21 cellular contexts compared by ENCODE assay signal in the genomic region with DNA sequence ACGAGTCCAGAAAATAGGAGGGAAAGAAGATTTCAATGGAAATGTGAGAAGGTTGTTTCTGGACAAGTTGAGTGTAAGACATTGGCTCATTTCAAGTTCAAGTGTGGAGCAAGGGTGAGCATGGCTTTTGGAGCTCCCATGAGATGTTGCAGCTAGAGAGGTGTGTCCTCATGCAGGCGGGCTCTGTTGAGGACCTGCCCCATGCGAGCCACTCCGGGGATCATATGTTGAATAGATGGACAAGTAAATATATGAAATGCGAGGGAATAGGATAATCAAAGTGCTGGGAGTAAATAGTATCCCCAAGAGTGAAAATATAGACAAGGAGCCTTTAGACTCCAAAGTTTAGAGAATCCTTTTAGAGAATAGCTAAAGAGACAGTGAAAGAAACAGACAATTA.
DNase-seq lines count a peak whose midpoint lies in the region; ATAC-seq, FAIRE-seq and TF ChIP-seq lines count a peak whose summit lies in the region.
"Had no signal": no experiment of that assay in that cellular context is flagged by ENCODE, and none has a peak within 500 bp of the region (broad histone marks: within the 10 kb centered on the region; RNA-seq: fewer than 3 reads in every experiment).

No MANE protein-coding gene starts in this region.

- no peaks in the 10 kb centered on the region for H3K9me3 ChIP-seq in left ventricle myocardium inferior (replicated peaks)
- no peaks in the 10 kb centered on the region for H3K9me3 ChIP-seq in H1 (ENCODE audit: insufficient read depth in 2 of 2, low read depth in 1 of 2, low read length in 1 of 2)
- no peaks in the 10 kb centered on the region for H3K9me3 ChIP-seq in iPS-20b (ENCODE audit: insufficient read depth, low read depth, low read length)
- H3K9me3 ChIP-seq: A549, Caco-2 had no signal

- TF ChIP-seq POLR2A in H1 (IDR thresholded peaks at IDR 0.05; ENCODE audit: control extremely low read depth in 1 of 2, low read depth in 2 of 2, low read length in 2 of 2): no peak

- H3K9ac ChIP-seq in H1 (replicated peaks in 1 of 4; ENCODE audit: extremely low read depth in 1 of 4, low read depth in 3 of 4, low read length in 3 of 4) (no peak overlapping the region; a peak in 2 of 7 replicates), iPS-20b (ENCODE audit: low read depth, low read length) (peak overlapping the region; percentile 79)

- peak overlapping the region; percentile 50 to 71 for H3K4me2 ChIP-seq in H1 (ENCODE audit: insufficient read depth in 1 of 2, low read depth in 2 of 2, low read length in 2 of 2)
- H3K4me2 ChIP-seq: A549 had no signal

- no peaks in the 10 kb centered on the region for H3K23me2 ChIP-seq in H1 (ENCODE audit: low read depth, low read length)

- no peaks in the 10 kb centered on the region for H3K79me1 ChIP-seq in H1 (ENCODE audit: low read depth, low read length)

- H3K27me3 ChIP-seq in left ventricle myocardium inferior (ENCODE audit: low read depth) (no peaks in the 10 kb centered on the region), H1 (replicated peaks in 1 of 4; ENCODE audit: control insufficient read depth in 3 of 4, extremely low read depth in 1 of 4, insufficient read depth in 3 of 4, low read length in 3 of 4) (no peaks in the 10 kb centered on the region), iPS-20b (ENCODE audit: insufficient read depth, low read length) (no peaks in the 10 kb centered on the region)

- no peak overlapping the region for H3K27ac ChIP-seq in left ventricle myocardium inferior (replicated peaks)
- H3K27ac ChIP-seq in H1 (ENCODE audit: low read depth, low read length): peak overlapping the region; percentile 83; the same call in 1 of the 2 replicates
- peak overlapping the region; percentile 97 for H3K27ac ChIP-seq in iPS-20b (ENCODE audit: low read length)
- H3K27ac ChIP-seq: 22Rv1, A549, C4-2B, HL-60 had no signal

- no peak overlapping the region for H3K23ac ChIP-seq in H1 (ENCODE audit: insufficient read length)

- H4K91ac ChIP-seq in H1 (replicated peaks; ENCODE audit: insufficient read length, low read length): peak overlapping the region; percentile 96

- intact Hi-C loops in Right ventricle myocardium inferior (cut with DNase I) (no loop called here), left ventricle myocardium inferior (cut with micrococcal nuclease) (no loop called here)

- H2AFZ ChIP-seq in H1 (ENCODE audit: low read length): no peak overlapping the region

- H2BK15ac ChIP-seq in H1 (ENCODE audit: low read length): no peak overlapping the region

- no peaks in the 10 kb centered on the region for H4K20me1 ChIP-seq in H1 (replicated peaks in 1 of 2; ENCODE audit: control insufficient read depth in 1 of 2, insufficient read depth in 2 of 2, low read length in 2 of 2)

- peak overlapping the region; percentile 97 for H2BK12ac ChIP-seq in H1 (ENCODE audit: low read depth, low read length)

- H3K56ac ChIP-seq in H1 (replicated peaks; ENCODE audit: insufficient read length, low read depth, low read length): no peak overlapping the region

- peak overlapping the region; percentile 99 for H2BK120ac ChIP-seq in H1 (replicated peaks; ENCODE audit: low read depth, low read length)

- peak overlapping the region; percentile 94 for H2BK5ac ChIP-seq in H1 (ENCODE audit: low read depth, low read length)

- H4K8ac ChIP-seq in H1 (ENCODE audit: extremely low read depth, insufficient read depth, low read length): no peak overlapping the region

- peak; percentile 65 for DNase-seq in Right ventricle myocardium inferior (ENCODE audit: missing footprints)
- no peak for DNase-seq in left ventricle myocardium inferior
- no peak for DNase-seq in H1 (ENCODE audit: low read depth in 1 of 2, low spot score in 2 of 2)
- no peak for DNase-seq in foreskin fibroblast
- DNase-seq in anterior cingulate cortex (lab: John Stamatoyannopoulos, UW): no peak
- no peak for DNase-seq in GM03348 (ENCODE audit: low spot score)
- DNase-seq: AML-193; Caco-2; CD4-positive, alpha-beta T cell; HCEC 1CT; KBM-7 had no signal

- CTCF ChIA-PET in H1 (lab: Charles Lee; ENCODE audit: partially characterized antibody): interaction anchor here (1.0 to 1.7 kb wide), 2 partner anchors 15 to 63 kb away, joined by 3 to 5 read pairs; no protein-coding TSS in a partner anchor

- TF ChIP-seq CTCF in left ventricle myocardium inferior (IDR thresholded peaks at IDR 0.05; ENCODE audit: borderline replicate concordance) (no peak), H1 (IDR thresholded peaks at IDR 0.05; ENCODE audit: control extremely low read depth in 1 of 3, insufficient read depth in 1 of 3, low read depth in 1 of 3, low read length in 3 of 3) (no peak), foreskin fibroblast (IDR thresholded peaks at IDR 0.05; ENCODE audit: low read depth, low read length) (no peak)

- peak overlapping the region; percentile 91 for H2AK5ac ChIP-seq in H1 (ENCODE audit: low read depth, low read length)

- peak overlapping the region; percentile 83 for H2BK20ac ChIP-seq in H1 (ENCODE audit: low read length)

- peak overlapping the region; percentile 50 for H3K14ac ChIP-seq in H1 (ENCODE audit: insufficient read length)

- H3K36me3 ChIP-seq in left ventricle myocardium inferior (no peaks in the 10 kb centered on the region), H1 (ENCODE audit: control insufficient read depth in 2 of 4, insufficient read depth in 4 of 4, low read length in 3 of 4) (no peaks in the 10 kb centered on the region), iPS-20b (ENCODE audit: insufficient read depth, low read depth, low read length) (no peaks in the 10 kb centered on the region)

- H3K4me1 ChIP-seq in left ventricle myocardium inferior: peaks cover 19% of the 10 kb centered on the region
- peaks cover 11 to 32% (median 20%) of the 10 kb centered on the region in 4 experiments for H3K4me1 ChIP-seq in H1 (replicated peaks in 1 of 4; ENCODE audit: control insufficient read depth in 3 of 4, insufficient read depth in 4 of 4, low read length in 3 of 4)
- peaks cover 36% of the 10 kb centered on the region for H3K4me1 ChIP-seq in iPS-20b (ENCODE audit: insufficient read depth, low read length)
- H3K4me1 ChIP-seq: A549 had no signal

- peak overlapping the region; percentile 75 for H4K5ac ChIP-seq in H1 (ENCODE audit: insufficient read length, low read depth, low read length)

- ATAC-seq in Right ventricle myocardium inferior: no peak
- ATAC-seq in HG03439 (IDR thresholded peaks at IDR 0.05; ENCODE audit: unreplicated experiment): no peak
- ATAC-seq: A549, HepG2 had no signal

- no peak for TF ChIP-seq EP300 in H1 (IDR thresholded peaks at IDR 0.05; ENCODE audit: borderline replicate concordance in 1 of 2, low read depth in 2 of 2, low read length in 2 of 2)

- peak overlapping the region; percentile 95 for H3K18ac ChIP-seq in H1 (ENCODE audit: extremely low read depth, low read length)

- no peaks in the 10 kb centered on the region for H3K79me2 ChIP-seq in H1 (ENCODE audit: control insufficient read depth in 1 of 2, insufficient read depth in 2 of 2, low read length in 2 of 2)

- 84% methylated on average over 5 of the region's 5 CpGs; no CpG with 5 or more reads in 1 of the 2 experiments for WGBS in H1 (ENCODE audit: extremely low coverage in 1 of 2, insufficient coverage in 1 of 2, insufficient read length in 1 of 2, insufficient replicate concordance in 2 of 2, low coverage in 1 of 2, low lambda C conversion rate in 2 of 2, missing lambda C conversion rate in 1 of 2), 2 experiments

- FAIRE-seq in H1 (lab: Jason Lieb, UNC): no peak
- FAIRE-seq: A549, D721Med, G401.6, GM19239, HepG2 had no signal

- POLR2A ChIA-PET in H1 (lab: Charles Lee; ENCODE audit: partially characterized antibody): interaction anchor here (1.5 kb wide), 1 partner anchor 16 kb away, joined by 6 read pairs; no protein-coding TSS in a partner anchor

- H3K4ac ChIP-seq in H1 (replicated peaks; ENCODE audit: insufficient read length, low read depth, low read length): peak overlapping the region; percentile 79

- H3K4me3 ChIP-seq in left ventricle myocardium inferior: no peak overlapping the region
- peak overlapping the region in 1 of 4 experiments; percentile 29; a peak in 1 of 8 replicates for H3K4me3 ChIP-seq in H1 (ENCODE audit: extremely low read depth in 1 of 4, insufficient read depth in 2 of 4, low read depth in 3 of 4, low read length in 4 of 4)
- H3K4me3 ChIP-seq in iPS-20b (ENCODE audit: low read length): peak overlapping the region; percentile 50; the same call in 1 of the 2 replicates
- no peak overlapping the region for H3K4me3 ChIP-seq in foreskin fibroblast (ENCODE audit: low read depth in 1 of 2, low read length in 2 of 2)
- H3K4me3 ChIP-seq: A549 had no signal

- no peak for TF ChIP-seq RAD21 in H1 (IDR thresholded peaks at IDR 0.05 in 1 of 2, conservative IDR thresholded peaks at IDR 0.05 in 1 of 2; ENCODE audit: low read depth in 2 of 2, low read length in 2 of 2)

TF ChIP-seq in H1, 55 proteins besides CTCF, POLR2A, EP300 and RAD21 (continues in another document):
- TF ChIP-seq KDM1A (IDR thresholded peaks at IDR 0.05; ENCODE audit: borderline replicate concordance, low read length): no peak
- no peak for TF ChIP-seq ATF3 (IDR thresholded peaks at IDR 0.05; ENCODE audit: insufficient read depth, low read depth, low read length)
- TF ChIP-seq SP4 (IDR thresholded peaks at IDR 0.05; ENCODE audit: low read length): no peak
- TF ChIP-seq RNF2 (IDR thresholded peaks at IDR 0.05; ENCODE audit: borderline replicate concordance, low read depth, low read length, missing control alignments, poor library complexity, severe bottlenecking): no peak
- no peak for TF ChIP-seq SIRT6 (IDR thresholded peaks at IDR 0.05; ENCODE audit: low read length)
- no peak for TF ChIP-seq RFX5 (IDR thresholded peaks at IDR 0.05; ENCODE audit: borderline replicate concordance, low read depth, low read length)
